In the genomic region with DNA sequence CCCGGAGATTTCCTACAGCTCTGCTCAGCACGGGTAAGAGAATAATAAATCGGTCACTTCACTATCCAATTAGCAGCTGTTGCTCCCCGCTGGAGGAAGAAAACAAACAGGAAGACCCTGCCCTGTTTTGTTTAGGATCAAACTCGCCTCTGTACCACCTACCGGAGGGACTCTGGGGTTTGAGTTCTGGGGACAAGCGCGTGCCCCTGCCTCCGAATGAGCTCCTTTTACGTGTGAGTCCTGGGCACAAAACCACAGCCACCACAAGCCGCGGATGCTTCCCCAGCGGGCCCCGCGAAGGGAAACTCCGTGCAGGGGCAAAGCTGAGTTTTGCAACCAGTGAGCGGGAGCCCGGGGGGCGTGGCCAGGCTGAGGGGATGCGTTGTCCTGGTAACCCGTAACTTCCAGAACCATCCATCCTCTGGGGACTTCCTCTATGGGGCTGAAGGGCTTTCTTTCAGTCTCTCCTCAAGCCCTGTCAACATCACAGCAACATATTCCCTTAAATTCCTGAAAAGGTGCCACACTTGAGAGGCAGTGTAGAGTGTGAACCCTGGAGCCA, we compare ENCODE assay signal across 9 cellular contexts.
DNase-seq lines count a peak whose midpoint lies in the region; ATAC-seq and TF ChIP-seq lines count a peak whose summit lies in the region.
"Had no signal": no experiment of that assay in that cellular context is flagged by ENCODE, and none has a peak within 500 bp of the region (broad histone marks: within the 10 kb centered on the region; RNA-seq: fewer than 3 reads in every experiment).

No MANE protein-coding gene starts in this region.

- H3K27ac ChIP-seq in A673 (ENCODE audit: low read depth, low read length, poor library complexity, severe bottlenecking): no peak overlapping the region

- H3K9me3 ChIP-seq in A673 (ENCODE audit: low read depth, low read length, poor library complexity, severe bottlenecking) (no peaks in the 10 kb centered on the region), mucosa of descending colon (no peaks in the 10 kb centered on the region)

- H3K4me1 ChIP-seq in A673 (ENCODE audit: insufficient read depth, low read length, poor library complexity, severe bottlenecking): no peaks in the 10 kb centered on the region
- no peaks in the 10 kb centered on the region for H3K4me1 ChIP-seq in mucosa of descending colon (ENCODE audit: low read depth)

- peaks cover 22% of the 10 kb centered on the region for H3K4me1 Mint-ChIP-seq in activated CD8-positive, alpha-beta memory T cell treated with anti-CD3 and anti-CD28 coated beads, Interleukin-2, amount 10 ng/mL, durations not matched to agents 7 days and 5 days

- POLR2A ChIA-PET in A673 (lab: Charles Lee; ENCODE audit: low non-redundant PET): no interaction called here

- peak overlapping the region; percentile 70 for H3K4me3 Mint-ChIP-seq in activated CD8-positive, alpha-beta memory T cell treated with anti-CD3 and anti-CD28 coated beads, Interleukin-2, amount 10 ng/mL, durations not matched to agents 7 days and 5 days

- H3K9me3 Mint-ChIP-seq in activated CD8-positive, alpha-beta memory T cell treated with anti-CD3 and anti-CD28 coated beads, Interleukin-2, amount 10 ng/mL, durations not matched to agents 7 days and 5 days (ENCODE audit: low read depth): no peaks in the 10 kb centered on the region

- H3K36me3 Mint-ChIP-seq in activated CD8-positive, alpha-beta memory T cell treated with anti-CD3 and anti-CD28 coated beads, Interleukin-2, amount 10 ng/mL, durations not matched to agents 7 days and 5 days: no peaks in the 10 kb centered on the region

- H3K27me3 Mint-ChIP-seq in activated CD8-positive, alpha-beta memory T cell treated with anti-CD3 and anti-CD28 coated beads, Interleukin-2, amount 10 ng/mL, durations not matched to agents 7 days and 5 days: peaks cover 8% of the 10 kb centered on the region

- H3K27me3 ChIP-seq in A673 (replicated peaks; ENCODE audit: insufficient read depth, low read depth, low read length, poor library complexity): no peaks in the 10 kb centered on the region

- H3K27ac Mint-ChIP-seq in activated CD8-positive, alpha-beta memory T cell treated with anti-CD3 and anti-CD28 coated beads, Interleukin-2, amount 10 ng/mL, durations not matched to agents 7 days and 5 days: peak overlapping the region; percentile 71

- H3K4me3 ChIP-seq in A673 (ENCODE audit: low read depth, low read length, poor library complexity, severe bottlenecking) (peak overlapping the region; percentile 32), mucosa of descending colon (no peak overlapping the region)

- intact Hi-C loops in A673 (cut with micrococcal nuclease; ENCODE audit: unreplicated experiment) (no loop called here), mucosa of descending colon (cut with DNase I, micrococcal nuclease) (no loop called here)

- CTCF ChIA-PET in A673 (lab: Charles Lee): no interaction called here
- CTCF ChIA-PET in activated CD8-positive, alpha-beta memory T cell treated with anti-CD3 and anti-CD28 coated beads, Interleukin-2, amount 10 ng/mL, durations not matched to agents 7 days and 5 days (lab: Charles Lee): interaction anchor here (0.8 to 1.2 kb wide), 2 partner anchors 17 to 225 kb away, joined by 3 to 4 read pairs; no protein-coding TSS in a partner anchor

- no peaks in the 10 kb centered on the region for H3K36me3 ChIP-seq in A673 (ENCODE audit: insufficient read depth, low read length, poor library complexity, severe bottlenecking)
- H3K36me3 ChIP-seq in mucosa of descending colon (ENCODE audit: low read depth): no peaks in the 10 kb centered on the region

- BruUV-seq in A673 (replicated peaks; lab: Mats Ljungman, UMichigan): no TSS peak

- DNase-seq in A673 (ENCODE audit: low spot score) (peak; percentile 59), NCI-H748 (lab: John Stamatoyannopoulos, UW; ENCODE audit: unreplicated experiment) (peak; percentile 88), epidermal melanocyte (ENCODE audit: insufficient read length, low spot score) (peak; percentile 87), mucosa of descending colon (peak; percentile 73 to 91 (median 74))
- DNase-seq in activated CD8-positive, alpha-beta memory T cell treated with anti-CD3 and anti-CD28 coated beads, Interleukin-2, amount 10 ng/mL, durations not matched to agents 7 days and 5 days: peak; percentile 91
- peak; percentile 84 to 90 for DNase-seq in stimulated activated CD8-positive, alpha-beta memory T cell treated with anti-CD3 and anti-CD28 coated beads, Interleukin-15, amount 100 ng/mL, for 48 hours (ENCODE audit: low read depth in 2 of 2)

- no peak for TF ChIP-seq CTCF in A673 (conservative IDR thresholded peaks at IDR 0.05; ENCODE audit: low read depth, low read length)
- no peak for TF ChIP-seq CTCF in mucosa of descending colon (IDR thresholded peaks at IDR 0.05)

- ATAC-seq in GM18517 (IDR thresholded peaks at IDR 0.05; ENCODE audit: unreplicated experiment) (peak; percentile 62), HG02973 (IDR thresholded peaks at IDR 0.05; ENCODE audit: unreplicated experiment) (peak; percentile 54), mucosa of descending colon (peak; percentile 75)
- peak; percentile 79 for ATAC-seq in activated CD8-positive, alpha-beta memory T cell treated with anti-CD3 and anti-CD28 coated beads, Interleukin-2, amount 10 ng/mL, durations not matched to agents 7 days and 5 days
- ATAC-seq: HCT116 had no signal
